Comparison of ENCODE assay signal across 12 cellular contexts in genomic region chr3:184635126-184635525, GRCh38.
DNase-seq lines count a peak whose midpoint lies in the region; ATAC-seq, FAIRE-seq and TF ChIP-seq lines count a peak whose summit lies in the region.
"Had no signal": no experiment of that assay in that cellular context is flagged by ENCODE, and none has a peak within 500 bp of the region (broad histone marks: within the 10 kb centered on the region; RNA-seq: fewer than 3 reads in every experiment).

No MANE protein-coding gene starts in this region.

- WGBS in IMR-90 (ENCODE audit: extremely low coverage in 2 of 2, insufficient read length in 1 of 2), 2 experiments = 53% methylated on average over 5 of the region's 8 CpGs; no CpG with 5 or more reads in 1 of the 2 experiments

- no peak overlapping the region for H3K18ac ChIP-seq in IMR-90 (ENCODE audit: low read depth, low read length)

- intact Hi-C loops in IMR-90 (cut with micrococcal nuclease) = no loop called here

- H3K4me3 ChIP-seq in IMR-90 (ENCODE audit: insufficient read depth, low read depth, low read length) (no peak overlapping the region), astrocyte (ENCODE audit: insufficient read depth, low read depth, low read length) (no peak overlapping the region), Karpas-422 (ENCODE audit: low read length) (no peak overlapping the region)

- H4K91ac ChIP-seq in IMR-90 (ENCODE audit: insufficient read depth, low read depth, low read length) = no peak overlapping the region

- H3K36me3 Mint-ChIP-seq in astrocyte (ENCODE audit: low read depth, unreplicated experiment) = peaks cover under 1% of the 10 kb centered on the region
- H3K36me3 Mint-ChIP-seq in naive thymus-derived CD8-positive, alpha-beta T cell = no peaks in the 10 kb centered on the region

- H3K9ac ChIP-seq in IMR-90 (ENCODE audit: low read depth, low read length) (no peak overlapping the region), astrocyte (ENCODE audit: low read length) (no peak overlapping the region), Karpas-422 (ENCODE audit: low read length) (no peak overlapping the region)

- no peak overlapping the region for H3K56ac ChIP-seq in IMR-90 (ENCODE audit: extremely low read depth, insufficient read depth, low read length)

- no peak overlapping the region for H3K4me3 Mint-ChIP-seq in astrocyte (ENCODE audit: unreplicated experiment)
- H3K4me3 Mint-ChIP-seq in naive thymus-derived CD8-positive, alpha-beta T cell = peak overlapping the region in 3 of 10 donors; percentile 1 to 26 (median 20)

- H4K8ac ChIP-seq in IMR-90 (ENCODE audit: low read depth in 2 of 2, low read length in 2 of 2) = no peak overlapping the region

- BruUV-seq in IMR-90 (replicated peaks; lab: Mats Ljungman, UMichigan) = no TSS peak

- no peak for ATAC-seq in IMR-90 (ENCODE audit: low read depth)
- no peak for ATAC-seq in naive thymus-derived CD8-positive, alpha-beta T cell

- POLR2A ChIA-PET in IMR-90 (lab: Charles Lee; ENCODE audit: unreplicated experiment) = no interaction called here
- POLR2A ChIA-PET in naive thymus-derived CD8-positive, alpha-beta T cell (lab: Charles Lee) = no interaction called here

- H4K5ac ChIP-seq in IMR-90 (ENCODE audit: low read depth, low read length) = no peak overlapping the region

- H3K9me2 ChIP-seq in Karpas-422 (replicated peaks; ENCODE audit: insufficient read depth, low read length) = no peaks in the 10 kb centered on the region

- no peak for TF ChIP-seq POLR2A in IMR-90 (IDR thresholded peaks at IDR 0.05; ENCODE audit: low read depth, low read length)

- H3K4ac ChIP-seq in IMR-90 (ENCODE audit: low read depth, low read length) = peak overlapping the region; percentile 66; the same call in 1 of the 2 replicates

- no peaks in the 10 kb centered on the region for H3K9me3 Mint-ChIP-seq in astrocyte (ENCODE audit: unreplicated experiment)
- peaks cover 0 to 2% (median 0%) of the 10 kb centered on the region in 9 donors for H3K9me3 Mint-ChIP-seq in naive thymus-derived CD8-positive, alpha-beta T cell

- TF ChIP-seq RAD21 in IMR-90 (IDR thresholded peaks at IDR 0.05; ENCODE audit: low read length) = no peak

- H3K36me3 ChIP-seq in IMR-90 (ENCODE audit: control insufficient read depth, insufficient read depth, low read length) = no peaks in the 10 kb centered on the region
- H3K36me3 ChIP-seq in astrocyte (ENCODE audit: insufficient read depth, low read length) = no peaks in the 10 kb centered on the region
- no peaks in the 10 kb centered on the region for H3K36me3 ChIP-seq in Karpas-422 (ENCODE audit: insufficient read depth, low read length)

- no peak for FAIRE-seq in astrocyte (lab: Jason Lieb, UNC)
- FAIRE-seq: D721Med, GM12892 had no signal

- H3K27ac ChIP-seq in IMR-90 (ENCODE audit: insufficient read depth, low read length) (no peak overlapping the region), astrocyte (ENCODE audit: low read depth, low read length) (no peak overlapping the region), Karpas-422 (ENCODE audit: low read length) (no peak overlapping the region)
- H3K27ac ChIP-seq: VCaP had no signal

- peaks cover 23% of the 10 kb centered on the region for H3K27me3 ChIP-seq in IMR-90 (ENCODE audit: control insufficient read depth, insufficient read depth, low read length)
- H3K27me3 ChIP-seq in astrocyte (ENCODE audit: insufficient read depth, low read length) = peaks cover 27% of the 10 kb centered on the region
- no peaks in the 10 kb centered on the region for H3K27me3 ChIP-seq in Karpas-422 (ENCODE audit: low read length)

- H3K79me2 ChIP-seq in astrocyte (ENCODE audit: insufficient read depth, low read length) (no peaks in the 10 kb centered on the region), Karpas-422 (ENCODE audit: low read length) (no peaks in the 10 kb centered on the region)

- H2BK120ac ChIP-seq in IMR-90 (ENCODE audit: low read depth, low read length) = no peak overlapping the region; the same call in 1 of the 2 replicates

- H3K79me1 ChIP-seq in IMR-90 (ENCODE audit: low read depth in 1 of 2, low read length in 2 of 2) = no peaks in the 10 kb centered on the region

- H3K4me1 ChIP-seq in IMR-90 (ENCODE audit: control insufficient read depth, insufficient read depth, low read length) (peaks cover 15% of the 10 kb centered on the region), astrocyte (ENCODE audit: insufficient read depth, low read length) (peaks cover 12% of the 10 kb centered on the region), Karpas-422 (ENCODE audit: low read length) (peaks cover 6% of the 10 kb centered on the region)

- no peak overlapping the region for H2AK9ac ChIP-seq in IMR-90 (replicated peaks; ENCODE audit: low read depth, low read length, poor library complexity)

- no peak overlapping the region; the same call in 1 of the 2 replicates for H2AK5ac ChIP-seq in IMR-90 (ENCODE audit: low read depth, low read length)

- TF ChIP-seq CTCF in IMR-90 (conservative IDR thresholded peaks at IDR 0.05; ENCODE audit: low read depth, low read length) (no peak), astrocyte (IDR thresholded peaks at IDR 0.05; ENCODE audit: insufficient read depth, low read depth, low read length) (no peak)

- DNase-seq in IMR-90 (no peak), NCI-H2196 (lab: John Stamatoyannopoulos, UW; ENCODE audit: unreplicated experiment) (peak; percentile 86), astrocyte (ENCODE audit: low read depth) (no peak), HK-2 (ENCODE audit: unreplicated experiment) (no peak), Kasumi-1 (lab: John Stamatoyannopoulos, UW) (no peak), Karpas-422 (no peak)
- no peak for DNase-seq in naive thymus-derived CD8-positive, alpha-beta T cell
- no peak for DNase-seq in activated naive CD4-positive, alpha-beta T cell (lab: John Stamatoyannopoulos, UW)
- DNase-seq: stimulated activated CD8-positive, alpha-beta memory T cell treated with anti-CD3 and anti-CD28 coated beads, Interleukin-4, amount 100 ng/mL, for 48 hours had no signal

- CTCF ChIA-PET in IMR-90 (lab: Yijun Ruan, JAX) = no interaction called here

- no peak overlapping the region for H2AFZ ChIP-seq in IMR-90 (replicated peaks; ENCODE audit: low read length, poor library complexity)
- H2AFZ ChIP-seq in astrocyte (ENCODE audit: low read depth, low read length) = no peak overlapping the region
- no peak overlapping the region for H2AFZ ChIP-seq in Karpas-422 (ENCODE audit: low read length)

- in situ Hi-C loops in IMR-90 (cut with MboI; ENCODE audit: low sequenced_read_pairs) = no loop called here

- dilution Hi-C loops in IMR-90 (cut with HindIII; ENCODE audit: low sequenced_read_pairs, unreplicated experiment) = no loop called here

- H3K27ac Mint-ChIP-seq in astrocyte (ENCODE audit: unreplicated experiment) = peak overlapping the region; percentile 9
- H3K27ac Mint-ChIP-seq in naive thymus-derived CD8-positive, alpha-beta T cell = peak overlapping the region in 8 of 10 donors; percentile 51 to 92 (median 64)

- no peaks in the 10 kb centered on the region for H4K20me1 ChIP-seq in IMR-90 (ENCODE audit: insufficient read depth, low read length)
- H4K20me1 ChIP-seq in astrocyte (ENCODE audit: insufficient read depth, low read length) = no peaks in the 10 kb centered on the region
- H4K20me1 ChIP-seq in Karpas-422 (ENCODE audit: insufficient read depth, low read depth, low read length) = no peaks in the 10 kb centered on the region

- H3K23ac ChIP-seq in IMR-90 (ENCODE audit: low read depth, low read length) = no peak overlapping the region

- H3K27me3 Mint-ChIP-seq in astrocyte (ENCODE audit: low read depth, unreplicated experiment) = peaks cover 13% of the 10 kb centered on the region
- peaks cover 0 to 6% (median 0%) of the 10 kb centered on the region in 5 donors for H3K27me3 Mint-ChIP-seq in naive thymus-derived CD8-positive, alpha-beta T cell

- peaks cover 8% of the 10 kb centered on the region for H3K9me1 ChIP-seq in IMR-90 (ENCODE audit: insufficient read depth, low read length)

- no peak overlapping the region for H3K4me2 ChIP-seq in IMR-90 (ENCODE audit: low read depth, low read length)
- H3K4me2 ChIP-seq in astrocyte (ENCODE audit: low read length) = no peak overlapping the region
- H3K4me2 ChIP-seq in Karpas-422 (ENCODE audit: low read depth, low read length, poor library complexity, severe bottlenecking) = no peak overlapping the region

- no peak overlapping the region for H3K14ac ChIP-seq in IMR-90 (replicated peaks; ENCODE audit: low read depth, low read length)

- H2BK5ac ChIP-seq in IMR-90 (ENCODE audit: low read depth, low read length, poor library complexity, severe bottlenecking) = no peak overlapping the region

- H3K9me3 ChIP-seq in IMR-90 (ENCODE audit: control insufficient read depth, insufficient read depth, low read length) = no peaks in the 10 kb centered on the region
- no peaks in the 10 kb centered on the region for H3K9me3 ChIP-seq in astrocyte (ENCODE audit: insufficient read depth, low read depth, low read length)
- no peaks in the 10 kb centered on the region for H3K9me3 ChIP-seq in Karpas-422 (ENCODE audit: low read length)

- H3K4me1 Mint-ChIP-seq in astrocyte (ENCODE audit: low read depth, unreplicated experiment) = peaks cover 23% of the 10 kb centered on the region
- peaks cover 4 to 23% (median 13%) of the 10 kb centered on the region in 4 donors for H3K4me1 Mint-ChIP-seq in naive thymus-derived CD8-positive, alpha-beta T cell

- no peak overlapping the region for H2BK20ac ChIP-seq in IMR-90 (ENCODE audit: low read depth, low read length)

- no peak overlapping the region for H2BK15ac ChIP-seq in IMR-90 (ENCODE audit: low read depth, low read length)

TF ChIP-seq in IMR-90, 13 proteins besides CTCF, POLR2A, EP300 and RAD21 (continues in another document):
- TF ChIP-seq SMC3 (IDR thresholded peaks at IDR 0.05; ENCODE audit: low read depth, low read length) = no peak
- TF ChIP-seq CHD1 (IDR thresholded peaks at IDR 0.05; ENCODE audit: low read depth, low read length) = no peak
- no peak for TF ChIP-seq NFE2L2 (IDR thresholded peaks at IDR 0.05; ENCODE audit: low read depth, low read length)
- TF ChIP-seq, protein P1, sequence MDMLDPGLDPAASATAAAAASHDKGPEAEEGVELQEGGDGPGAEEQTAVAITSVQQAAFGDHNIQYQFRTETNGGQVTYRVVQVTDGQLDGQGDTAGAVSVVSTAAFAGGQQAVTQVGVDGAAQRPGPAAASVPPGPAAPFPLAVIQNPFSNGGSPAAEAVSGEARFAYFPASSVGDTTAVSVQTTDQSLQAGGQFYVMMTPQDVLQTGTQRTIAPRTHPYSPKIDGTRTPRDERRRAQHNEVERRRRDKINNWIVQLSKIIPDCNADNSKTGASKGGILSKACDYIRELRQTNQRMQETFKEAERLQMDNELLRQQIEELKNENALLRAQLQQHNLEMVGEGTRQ (IDR thresholded peaks at IDR 0.05; ENCODE audit: low read depth, low read length) = no peak
- TF ChIP-seq FOS (IDR thresholded peaks at IDR 0.05; ENCODE audit: low read depth, low read length) = no peak
- TF ChIP-seq RFX5 (IDR thresholded peaks at IDR 0.05; ENCODE audit: low read depth, low read length) = no peak
- no peak for TF ChIP-seq CEBPB (IDR thresholded peaks at IDR 0.05; ENCODE audit: low read depth, low read length)
- no peak for TF ChIP-seq BHLHE40 (IDR thresholded peaks at IDR 0.05; ENCODE audit: low read depth, low read length)
